ENCODE assay signal across 1 cellular context in genomic region chr4:123671633-123672404, GRCh38.
TF ChIP-seq lines count a peak whose summit lies in the region.

No MANE protein-coding gene starts in this region.

TF ChIP-seq in GM23338, 12 proteins besides CTCF, POLR2A, EP300 and RAD21 (continued from another document):
- TF ChIP-seq, protein P1, sequence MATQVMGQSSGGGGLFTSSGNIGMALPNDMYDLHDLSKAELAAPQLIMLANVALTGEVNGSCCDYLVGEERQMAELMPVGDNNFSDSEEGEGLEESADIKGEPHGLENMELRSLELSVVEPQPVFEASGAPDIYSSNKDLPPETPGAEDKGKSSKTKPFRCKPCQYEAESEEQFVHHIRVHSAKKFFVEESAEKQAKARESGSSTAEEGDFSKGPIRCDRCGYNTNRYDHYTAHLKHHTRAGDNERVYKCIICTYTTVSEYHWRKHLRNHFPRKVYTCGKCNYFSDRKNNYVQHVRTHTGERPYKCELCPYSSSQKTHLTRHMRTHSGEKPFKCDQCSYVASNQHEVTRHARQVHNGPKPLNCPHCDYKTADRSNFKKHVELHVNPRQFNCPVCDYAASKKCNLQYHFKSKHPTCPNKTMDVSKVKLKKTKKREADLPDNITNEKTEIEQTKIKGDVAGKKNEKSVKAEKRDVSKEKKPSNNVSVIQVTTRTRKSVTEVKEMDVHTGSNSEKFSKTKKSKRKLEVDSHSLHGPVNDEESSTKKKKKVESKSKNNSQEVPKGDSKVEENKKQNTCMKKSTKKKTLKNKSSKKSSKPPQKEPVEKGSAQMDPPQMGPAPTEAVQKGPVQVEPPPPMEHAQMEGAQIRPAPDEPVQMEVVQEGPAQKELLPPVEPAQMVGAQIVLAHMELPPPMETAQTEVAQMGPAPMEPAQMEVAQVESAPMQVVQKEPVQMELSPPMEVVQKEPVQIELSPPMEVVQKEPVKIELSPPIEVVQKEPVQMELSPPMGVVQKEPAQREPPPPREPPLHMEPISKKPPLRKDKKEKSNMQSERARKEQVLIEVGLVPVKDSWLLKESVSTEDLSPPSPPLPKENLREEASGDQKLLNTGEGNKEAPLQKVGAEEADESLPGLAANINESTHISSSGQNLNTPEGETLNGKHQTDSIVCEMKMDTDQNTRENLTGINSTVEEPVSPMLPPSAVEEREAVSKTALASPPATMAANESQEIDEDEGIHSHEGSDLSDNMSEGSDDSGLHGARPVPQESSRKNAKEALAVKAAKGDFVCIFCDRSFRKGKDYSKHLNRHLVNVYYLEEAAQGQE (IDR thresholded peaks at IDR 0.05; ENCODE audit: unreplicated experiment) = no peak
- TF ChIP-seq JUNB (IDR thresholded peaks at IDR 0.05; ENCODE audit: unreplicated experiment) (no peak), NANOG (IDR thresholded peaks at IDR 0.05; ENCODE audit: borderline replicate concordance) (no peak), ZNF114 (CRISPR knock-in tag; IDR thresholded peaks at IDR 0.05) (no peak), ZNF331 (CRISPR knock-in tag; IDR thresholded peaks at IDR 0.05; ENCODE audit: low read depth) (no peak), CREB1 (CRISPR knock-in tag; IDR thresholded peaks at IDR 0.05; ENCODE audit: low read depth) (no peak), STAT1 (IDR thresholded peaks at IDR 0.05; ENCODE audit: unreplicated experiment) (no peak), POLR2AphosphoS5 (IDR thresholded peaks at IDR 0.05; ENCODE audit: low read depth) (no peak)
